6 cellular contexts compared by ENCODE assay signal in the genomic region with DNA sequence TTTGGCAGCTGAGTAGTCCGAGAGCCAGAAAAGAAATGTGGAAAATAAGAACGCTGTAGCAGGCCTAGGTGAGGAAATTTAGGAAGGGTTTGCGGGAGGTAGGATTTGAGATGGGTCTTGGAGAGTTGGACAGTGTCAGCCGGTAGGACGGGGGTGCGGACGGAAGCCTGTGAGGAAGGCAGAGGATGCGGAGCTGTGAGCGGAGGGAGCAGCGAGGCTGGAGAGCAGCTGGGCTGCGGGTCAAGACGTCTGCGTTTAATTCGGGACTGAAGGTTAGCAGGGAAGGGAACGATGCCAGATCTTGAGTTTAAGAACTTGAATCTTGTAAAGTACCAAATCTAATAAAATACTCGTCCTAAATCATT. TPM values are rescaled to one million over a fixed set of nuclear protein-coding genes. Genes with fewer than 3 reads are reported as not detected.
DNase-seq lines count a peak whose midpoint lies in the region; ATAC-seq, FAIRE-seq and TF ChIP-seq lines count a peak whose summit lies in the region.

No MANE protein-coding gene starts in this region.

- WGBS in right cardiac atrium = 12% methylated on average over 16 of the region's 16 CpGs
- 11 to 18% methylated on average over 16 of the region's 16 CpGs for WGBS in tibial nerve, 2 donors

- H3K27me3 ChIP-seq in right cardiac atrium (ENCODE audit: control insufficient read depth, insufficient read depth) (no peaks in the 10 kb centered on the region), tibial nerve (peaks cover 0 to 6% of the 10 kb centered on the region in 2 donors)

- H3K4me1 ChIP-seq in right cardiac atrium (ENCODE audit: control insufficient read depth, insufficient read depth, low read length) = peaks cover 6% of the 10 kb centered on the region
- H3K4me1 ChIP-seq in tibial nerve = peaks cover 0 to 26% (median 9%) of the 10 kb centered on the region in 4 donors

- TF ChIP-seq CTCF in tibial nerve (IDR thresholded peaks at IDR 0.05) = no peak

- intact Hi-C loops in right cardiac atrium (cut with DNase I) = no loop called here

- H3K4me3 ChIP-seq in right cardiac atrium (ENCODE audit: low read length) (peak overlapping the region; percentile 63), tibial nerve (peak overlapping the region; percentile 22 to 83 (median 66))

- peaks cover 11% of the 10 kb centered on the region for H3K4me1 Mint-ChIP-seq in activated T-cell treated with anti-CD3 and anti-CD28 coated beads, Interleukin-2, amount 50 U/mL, for 4 hours (ENCODE audit: low read depth)

- H3K27ac ChIP-seq in right cardiac atrium (ENCODE audit: low read length) (peak overlapping the region; percentile 71), tibial nerve (peak overlapping the region in 3 of 4 donors; percentile 36 to 80 (median 72))

- no peak for TF ChIP-seq POLR2A in tibial nerve (IDR thresholded peaks at IDR 0.05)
- no peak for TF ChIP-seq POLR2A in GM12891 (IDR thresholded peaks at IDR 0.05; ENCODE audit: low read depth, low read length)

- FAIRE-seq in GM12891 (lab: Jason Lieb, UNC) = no peak

- H3K36me3 ChIP-seq in tibial nerve = peaks cover 0 to 39% (median 14%) of the 10 kb centered on the region in 3 donors

- no peak for ATAC-seq in activated T-cell treated with anti-CD3 and anti-CD28 coated beads, Interleukin-2, amount 50 U/mL, for 4 hours
- ATAC-seq in right cardiac atrium = peak; percentile 4 to 28
- ATAC-seq in HG03097 (IDR thresholded peaks at IDR 0.05; ENCODE audit: low FRiP score, unreplicated experiment) = no peak

- peaks cover 13% of the 10 kb centered on the region for H3K36me3 Mint-ChIP-seq in activated T-cell treated with anti-CD3 and anti-CD28 coated beads, Interleukin-2, amount 50 U/mL, for 4 hours (ENCODE audit: insufficient read depth)

- no peaks in the 10 kb centered on the region for H3K9me3 ChIP-seq in right cardiac atrium (ENCODE audit: control insufficient read depth, low read length)
- no peaks in the 10 kb centered on the region for H3K9me3 ChIP-seq in tibial nerve

- DNase-seq in activated T-cell treated with anti-CD3 and anti-CD28 coated beads, Interleukin-2, amount 50 U/mL, for 4 hours = no peak
- DNase-seq in activated T-cell treated with anti-CD3 and anti-CD28 coated beads for 4 hours (no peak), right cardiac atrium (no peak), tibial nerve (ENCODE audit: low spot score in 2 of 2) (no peak), GM12891 (ENCODE audit: insufficient read length, low spot score) (no peak)

- H3K9me3 Mint-ChIP-seq in activated T-cell treated with anti-CD3 and anti-CD28 coated beads, Interleukin-2, amount 50 U/mL, for 4 hours = no peaks in the 10 kb centered on the region

- H3K4me3 Mint-ChIP-seq in activated T-cell treated with anti-CD3 and anti-CD28 coated beads, Interleukin-2, amount 50 U/mL, for 4 hours = peak overlapping the region; percentile 71

- no peak for TF ChIP-seq EP300 in tibial nerve (IDR thresholded peaks at IDR 0.05)

- H3K27me3 Mint-ChIP-seq in activated T-cell treated with anti-CD3 and anti-CD28 coated beads, Interleukin-2, amount 50 U/mL, for 4 hours (ENCODE audit: low read depth) = no peaks in the 10 kb centered on the region

TF ChIP-seq in GM12891, 5 proteins besides CTCF, POLR2A, EP300 and RAD21:
- TF ChIP-seq POLR2AphosphoS5 (IDR thresholded peaks at IDR 0.05; ENCODE audit: low read depth, low read length) (no peak; the same call in 1 of the 2 replicates), TAF1 (IDR thresholded peaks at IDR 0.05; ENCODE audit: low read depth, low read length) (no peak), PAX5 (IDR thresholded peaks at IDR 0.05; ENCODE audit: insufficient read depth, low read length, severe bottlenecking) (no peak), SPI1 (IDR thresholded peaks at IDR 0.05; ENCODE audit: low read depth, low read length) (no peak)

RNA-seq across cellular contexts. Expression of gene TIGD3, which starts 0.7 kb away (rescaled TPM):
- total RNA-seq in activated T-cell treated with anti-CD3 and anti-CD28 coated beads, Interleukin-2, amount 50 U/mL, for 4 hours = under 1 TPM; 0.46 to 0.66 (median 0.50) TPM
- total RNA-seq in right cardiac atrium (under 1 TPM in 3 of 4 donors, not detected in 1; 0.14 to 0.23 (median 0.15) TPM), tibial nerve (under 1 TPM in 2 of 4 donors, not detected in 2; 0.30 to 0.59 TPM)
- 0.20 TPM for polyA plus RNA-seq in right cardiac atrium
- 0.53 TPM for polyA plus RNA-seq in GM12891 (2012; ENCODE audit: low read depth, missing spikeins)

RNA-seq across cellular contexts. Expression of gene DPF2, which starts 20.2 kb away (rescaled TPM):
- total RNA-seq in activated T-cell treated with anti-CD3 and anti-CD28 coated beads, Interleukin-2, amount 50 U/mL, for 4 hours = 10 to 100 TPM; 56.7 to 59.1 (median 58.0) TPM
- 10 to 100 TPM; 51.9 to 61.6 (median 59.7) TPM for total RNA-seq in right cardiac atrium
- polyA plus RNA-seq in right cardiac atrium = 33.2 TPM
- 10 to 100 TPM; 44.7 to 47.6 (median 46.2) TPM for total RNA-seq in tibial nerve
- polyA plus RNA-seq in GM12891 (2012; ENCODE audit: low read depth, missing spikeins) = 29.9 TPM

RNA-seq across cellular contexts. Expression of gene SLC25A45, which starts 28.6 kb away (rescaled TPM):
- 10 to 100 TPM in 1 of 3 donors, 1 to 10 TPM in 2; 7.0 to 11.1 (median 9.5) TPM for total RNA-seq in activated T-cell treated with anti-CD3 and anti-CD28 coated beads, Interleukin-2, amount 50 U/mL, for 4 hours
- 1 to 10 TPM; 6.1 to 7.7 (median 7.4) TPM for total RNA-seq in right cardiac atrium
- polyA plus RNA-seq in right cardiac atrium = 5.5 TPM
- total RNA-seq in tibial nerve = 10 to 100 TPM in 2 of 4 donors, 1 to 10 TPM in 2; 1.8 to 22.5 (median 8.5) TPM
- 15.8 TPM for polyA plus RNA-seq in GM12891 (2012; ENCODE audit: low read depth, missing spikeins)

RNA-seq across cellular contexts. Expression of gene FRMD8, which starts 32.6 kb away (rescaled TPM):
- total RNA-seq in activated T-cell treated with anti-CD3 and anti-CD28 coated beads, Interleukin-2, amount 50 U/mL, for 4 hours = 10 to 100 TPM; 43.0 to 49.2 (median 44.9) TPM
- total RNA-seq in right cardiac atrium (10 to 100 TPM; 12.2 to 16.1 (median 12.9) TPM), tibial nerve (100 to 1,000 TPM in 3 of 4 donors, 10 to 100 TPM in 1; 96.5 to 226 (median 128) TPM)
- 9.3 TPM for polyA plus RNA-seq in right cardiac atrium
- polyA plus RNA-seq in GM12891 (2012; ENCODE audit: low read depth, missing spikeins) = 14.3 TPM

RNA-seq across cellular contexts. Expression of gene CDC42EP2, which starts 39.2 kb away (rescaled TPM):
- 1 to 10 TPM; 1.3 to 1.9 (median 1.6) TPM for total RNA-seq in activated T-cell treated with anti-CD3 and anti-CD28 coated beads, Interleukin-2, amount 50 U/mL, for 4 hours
- total RNA-seq in right cardiac atrium (10 to 100 TPM in 2 of 4 donors, 1 to 10 TPM in 2; 9.1 to 21.2 (median 10.7) TPM), tibial nerve (10 to 100 TPM; 10.4 to 39.6 (median 24.9) TPM)
- 12.2 TPM for polyA plus RNA-seq in right cardiac atrium
- 0.32 TPM for polyA plus RNA-seq in GM12891 (2012; ENCODE audit: low read depth, missing spikeins)

Comparison
In these comparisons a context has a peak if more than half of its experiments do, and no peak if none do; other contexts are left out.
1. ATAC-seq: peak in right cardiac atrium (2 of 2); none in activated T-cell treated with anti-CD3 and anti-CD28 coated beads, Interleukin-2, amount 50 U/mL, for 4 hours (0 of 2) and HG03097 (single experiment).